ENCODE assay signal across 8 cellular contexts in the genomic region with DNA sequence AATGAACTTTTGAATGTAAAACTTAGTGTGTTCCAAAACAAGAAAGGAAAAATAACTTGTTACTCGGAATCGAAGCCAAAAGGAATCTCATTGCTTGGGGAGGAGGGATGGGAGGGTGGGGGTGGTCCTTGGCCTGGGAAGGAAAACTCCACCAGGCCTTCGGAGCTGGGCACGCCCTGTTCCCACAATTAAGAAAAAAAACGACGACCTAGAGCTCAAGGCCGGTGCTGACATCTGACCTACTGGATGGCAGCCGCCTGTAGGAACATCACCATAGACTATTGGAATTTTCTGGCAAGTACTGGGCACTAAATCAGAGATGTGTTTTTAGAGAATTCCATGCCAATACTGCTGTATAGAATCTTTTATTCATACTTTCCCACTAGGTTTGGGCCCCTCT. TPM values are rescaled to one million over a fixed set of nuclear protein-coding genes. Genes with fewer than 3 reads are reported as not detected.
DNase-seq lines count a peak whose midpoint lies in the region; TF ChIP-seq lines count a peak whose summit lies in the region.

No MANE protein-coding gene starts in this region.

- WGBS in liver, result 2% methylated on average over 8 of the region's 8 CpGs

- H3K4me1 ChIP-seq in KMS-11 (ENCODE audit: low read depth, poor library complexity, severe bottlenecking) (peaks cover 65% of the 10 kb centered on the region), breast epithelium (peaks cover 12 to 41% of the 10 kb centered on the region in 2 donors), liver (ENCODE audit: control insufficient read depth in 4 of 4, insufficient read depth in 4 of 4, low read length in 3 of 4) (peaks cover 16 to 54% (median 30%) of the 10 kb centered on the region in 4 donors)

- H3K9ac ChIP-seq in KMS-11 (peak overlapping the region; percentile 80), liver (ENCODE audit: low read depth in 1 of 2, low read length in 2 of 2) (peak overlapping the region; percentile 46 to 96)

- DNase-seq in CD14-positive monocyte (ENCODE audit: low spot score) (no peak), breast epithelium (ENCODE audit: low spot score in 2 of 2) (no peak), type B pancreatic cell (ENCODE audit: extremely low spot score, unreplicated experiment) (no peak), hippocampal formation (lab: John Stamatoyannopoulos, UW) (no peak), NCI-H1092 treated with DMSO at 0.1 percent for 48 hours (lab: John Stamatoyannopoulos, UW) (no peak)
- no peak for DNase-seq in stimulated activated CD4-positive, alpha-beta T cell treated with anti-CD3 and anti-CD28 coated beads, Interleukin-12 subunit alpha, Interleukin-12 subunit beta, amount 100 ng/mL, for 4 hours

- H3K4me3 ChIP-seq in KMS-11 (IDR thresholded peaks at IDR 0.05; ENCODE audit: insufficient read depth, low read depth, low read length), result peak overlapping the region; percentile 75
- peak overlapping the region; percentile 81 to 92 (median 83) for H3K4me3 ChIP-seq in breast epithelium
- H3K4me3 ChIP-seq in liver (ENCODE audit: low read depth in 1 of 3, low read length in 3 of 3), result peak overlapping the region; percentile 71 to 87 (median 82)

- peaks cover 56% of the 10 kb centered on the region for H3K79me2 ChIP-seq in KMS-11 (ENCODE audit: insufficient read depth, low read depth)

- H3K9me3 ChIP-seq in breast epithelium (no peaks in the 10 kb centered on the region), liver (ENCODE audit: control insufficient read depth in 4 of 4, low read length in 3 of 4) (no peaks in the 10 kb centered on the region)

- H3K4me2 ChIP-seq in KMS-11, result peak overlapping the region; percentile 69

- H3K9me3 Mint-ChIP-seq in CD14-positive monocyte (peaks cover 0 to 2% (median 0%) of the 10 kb centered on the region in 7 donors), type B pancreatic cell (no peaks in the 10 kb centered on the region)

- no peak for TF ChIP-seq POLR2A in breast epithelium (IDR thresholded peaks at IDR 0.05)

- peaks cover 12% of the 10 kb centered on the region; the same call in 1 of the 2 replicates for H4K20me1 ChIP-seq in KMS-11 (ENCODE audit: insufficient read depth)

- H3K27me3 Mint-ChIP-seq in CD14-positive monocyte (ENCODE audit: low read depth in 3 of 3) (peaks cover 0 to 7% (median 0%) of the 10 kb centered on the region in 3 donors), type B pancreatic cell (no peaks in the 10 kb centered on the region)

- intact Hi-C loops in CD14-positive monocyte (cut with micrococcal nuclease), result loop anchor here in 1 of 2 donors (5.0 kb wide), 1 partner anchor 115 kb away; a partner anchor contains a TSS
- intact Hi-C loops in breast epithelium (cut with DNase I; ENCODE audit: low total_unique reads), result no loop called here

- TF ChIP-seq CTCF in CD14-positive monocyte (IDR thresholded peaks at IDR 0.05) (no peak), KMS-11 (conservative IDR thresholded peaks at IDR 0.05; ENCODE audit: low read depth, low read length) (no peak), breast epithelium (IDR thresholded peaks at IDR 0.05) (no peak), liver (IDR thresholded peaks at IDR 0.05; ENCODE audit: low read depth, low read length, missing input control) (no peak), type B pancreatic cell (conservative IDR thresholded peaks at IDR 0.05) (no peak)

- H3K4me3 Mint-ChIP-seq in CD14-positive monocyte, result peak overlapping the region; percentile 78 to 88
- H3K4me3 Mint-ChIP-seq in type B pancreatic cell, result peak overlapping the region; percentile 91

- H3K36me3 ChIP-seq in KMS-11 (ENCODE audit: insufficient read depth) (peaks cover 2% of the 10 kb centered on the region; the same call in 1 of the 2 replicates), breast epithelium (no peaks in the 10 kb centered on the region), liver (ENCODE audit: control insufficient read depth in 4 of 4, insufficient read depth in 3 of 4, low read depth in 1 of 4, low read length in 3 of 4) (peaks cover 0 to 2% (median under 1%) of the 10 kb centered on the region in 4 donors)

- TF ChIP-seq RAD21 in liver (IDR thresholded peaks at IDR 0.05), result no peak

- H3K4me1 Mint-ChIP-seq in CD14-positive monocyte (peaks cover 63% of the 10 kb centered on the region), type B pancreatic cell (ENCODE audit: unreplicated experiment) (peaks cover 20% of the 10 kb centered on the region)

- H3K36me3 Mint-ChIP-seq in CD14-positive monocyte (peaks cover 17 to 45% of the 10 kb centered on the region in 2 donors), type B pancreatic cell (peaks cover 2% of the 10 kb centered on the region)

- peak overlapping the region; percentile 72 to 92 (median 84) for H3K27ac Mint-ChIP-seq in CD14-positive monocyte
- H3K27ac Mint-ChIP-seq in type B pancreatic cell, result peak overlapping the region; percentile 81

- H3K27me3 ChIP-seq in KMS-11 (ENCODE audit: insufficient read depth, low read depth) (no peaks in the 10 kb centered on the region), breast epithelium (no peaks in the 10 kb centered on the region), liver (ENCODE audit: control insufficient read depth in 4 of 4, insufficient read depth in 4 of 4, low read length in 3 of 4) (no peaks in the 10 kb centered on the region)

- 0 out of 2 replicates have a peak overlapping the region, but pooled peaks have one; percentile 28 for H2AFZ ChIP-seq in KMS-11 (ENCODE audit: low read depth)

- H3K27ac ChIP-seq in KMS-11 (peak overlapping the region; percentile 93), breast epithelium (peak overlapping the region; percentile 90 to 96), liver (ENCODE audit: low read depth in 1 of 2, low read length in 2 of 2) (peak overlapping the region; percentile 90 to 97)

TF ChIP-seq in liver, 16 proteins besides CTCF, POLR2A, EP300 and RAD21:
- peak; percentile 65 for TF ChIP-seq NR2F2 (IDR thresholded peaks at IDR 0.05)
- no peak for TF ChIP-seq HNF4A (conservative IDR thresholded peaks at IDR 0.05)
- peak in 1 of 2 donors; percentile 11 for TF ChIP-seq RXRA (IDR thresholded peaks at IDR 0.05)

RNA-seq across cellular contexts. Expression of a gene that starts 0.8 kb away (rescaled TPM):
- 100 to 1,000 TPM; 175 to 235 TPM for polyA plus RNA-seq in CD14-positive monocyte
- 10 to 100 TPM; 71.1 to 89.1 (median 87.4) TPM for total RNA-seq in breast epithelium
- 100 to 1,000 TPM in 1 of 2 donors, 10 to 100 TPM in 1; 39.2 to 105 TPM for total RNA-seq in liver
- polyA plus RNA-seq in liver, result 10 to 100 TPM; 77.9 to 89.4 TPM
- 78.4 and 89.2 TPM in 2 replicates for total RNA-seq in type B pancreatic cell (ENCODE audit: low replicate concordance)

RNA-seq across cellular contexts. Expression of a gene that starts 53.4 kb away (rescaled TPM):
- 10 to 100 TPM in 1 of 2 donors, 1 to 10 TPM in 1; 4.4 to 13.3 TPM for polyA plus RNA-seq in CD14-positive monocyte
- 10 to 100 TPM; 27.8 to 51.8 (median 41.6) TPM for total RNA-seq in breast epithelium
- total RNA-seq in liver, result 10 to 100 TPM; 13.8 to 17.0 TPM
- 10 to 100 TPM; 13.7 to 14.1 TPM for polyA plus RNA-seq in liver
- 45.9 and 47.0 TPM in 2 replicates for total RNA-seq in type B pancreatic cell (ENCODE audit: low replicate concordance)
